8 cellular contexts compared by ENCODE assay signal in the genomic region with DNA sequence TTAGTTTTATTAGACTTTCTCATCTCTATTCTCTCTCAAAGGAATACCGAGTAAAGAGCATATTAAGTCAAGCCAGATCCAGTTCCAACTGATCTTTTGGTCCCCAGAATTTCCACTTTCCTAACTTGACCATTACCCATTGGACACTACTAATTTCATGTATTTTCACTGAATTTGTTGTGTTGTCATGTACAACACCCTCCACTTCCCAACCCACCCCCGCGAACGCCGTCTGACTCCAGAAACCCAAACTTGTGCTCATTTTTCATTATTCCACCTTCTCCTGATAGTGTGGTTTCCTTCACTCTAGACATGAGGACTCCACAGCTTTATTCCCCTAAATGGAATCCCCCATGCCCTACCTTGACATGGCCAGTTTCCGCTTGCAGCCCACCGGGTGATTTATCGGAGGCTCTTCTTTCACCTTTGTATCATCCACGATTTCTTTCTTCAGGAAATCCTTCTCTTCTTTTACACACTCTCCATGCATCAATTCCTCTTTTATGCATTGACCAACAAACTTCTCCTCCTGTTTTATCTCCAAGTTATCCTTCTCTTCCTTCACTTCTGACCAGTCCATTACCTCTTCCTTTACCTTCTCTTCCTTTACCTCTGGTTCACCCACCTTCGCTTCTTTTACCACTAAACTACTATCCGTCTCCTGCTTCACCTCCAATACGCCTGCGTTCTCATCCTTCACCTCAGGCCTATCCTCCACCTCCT. TPM values are rescaled to one million over a fixed set of nuclear protein-coding genes. Genes with fewer than 3 reads are reported as not detected.
A peak's percentile ranks its signal among the peaks of the same experiment; 100 is the strongest.
DNase-seq lines count a peak whose midpoint lies in the region; ATAC-seq, FAIRE-seq and TF ChIP-seq lines count a peak whose summit lies in the region.

No MANE protein-coding gene starts in this region.

- no peak for FAIRE-seq in A549 (lab: Jason Lieb, UNC)

- H3K27ac ChIP-seq in A549, result peak overlapping the region; percentile 90 to 96
- peak overlapping the region; percentile 68 for H3K27ac ChIP-seq in KOPT-K1 (ENCODE audit: low read depth, low read length, poor library complexity, severe bottlenecking)

- CTCF ChIA-PET in A549 (lab: Yijun Ruan, JAX), result interaction anchor here (1.0 to 2.1 kb wide), 5 partner anchors 10 to 410 kb away, joined by 3 to 9 read pairs (median 4); no protein-coding TSS in a partner anchor

- peaks cover 21% of the 10 kb centered on the region for H3K4me1 Mint-ChIP-seq in T-helper 2 cell treated with Interferon-gamma antibody and Interleukin-4, amounts not matched to agents 5 μg/mL and 100 μg/mL, for 36 hours (ENCODE audit: low read depth)

- H3K27me3 Mint-ChIP-seq in T-helper 2 cell treated with Interferon-gamma antibody and Interleukin-4, amounts not matched to agents 5 μg/mL and 100 μg/mL, for 36 hours (ENCODE audit: low read depth), result no peaks in the 10 kb centered on the region

- H3K4me3 Mint-ChIP-seq in T-helper 2 cell treated with Interferon-gamma antibody and Interleukin-4, amounts not matched to agents 5 μg/mL and 100 μg/mL, for 36 hours, result no peak overlapping the region

- peak overlapping the region; percentile 99 for H3K4me2 ChIP-seq in A549

- H3K36me3 ChIP-seq in KOPT-K1 (ENCODE audit: insufficient read depth, low read length), result peaks cover 33% of the 10 kb centered on the region

- H3K9me3 ChIP-seq in A549, result no peaks in the 10 kb centered on the region
- no peaks in the 10 kb centered on the region for H3K9me3 ChIP-seq in KOPT-K1 (ENCODE audit: insufficient read depth, low read length, poor library complexity, severe bottlenecking)

- no peak for TF ChIP-seq CTCF in A549 (IDR thresholded peaks at IDR 0.05)
- no peak for TF ChIP-seq CTCF in retinal pigment epithelial cell (conservative IDR thresholded peaks at IDR 0.05; ENCODE audit: low read depth, low read length)

- TF ChIP-seq POLR2A in A549 (IDR thresholded peaks at IDR 0.05; ENCODE audit: low read length), result no peak
- no peak for TF ChIP-seq POLR2A in erythroblast (IDR thresholded peaks at IDR 0.05; ENCODE audit: low read length)

- POLR2A ChIA-PET in A549 (lab: Yijun Ruan, JAX), result interaction anchor here (0.9 to 1.0 kb wide), 2 partner anchors 12 to 242 kb away, joined by 3 to 4 read pairs; partner anchors contain the start of gene DDAH1

- H3K4me3 ChIP-seq in A549 (peak overlapping the region; percentile 99), retinal pigment epithelial cell (ENCODE audit: low read length) (peak overlapping the region; percentile 81)

- H3K4me1 ChIP-seq in A549, result peaks cover 8% of the 10 kb centered on the region

- H3K27ac Mint-ChIP-seq in T-helper 2 cell treated with Interferon-gamma antibody and Interleukin-4, amounts not matched to agents 5 μg/mL and 100 μg/mL, for 36 hours, result no peak overlapping the region

- TF ChIP-seq RAD21 in A549 (conservative IDR thresholded peaks at IDR 0.05 in 1 of 2, IDR thresholded peaks at IDR 0.05 in 1 of 2), result no peak

- no peaks in the 10 kb centered on the region for H3K9me3 Mint-ChIP-seq in T-helper 2 cell treated with Interferon-gamma antibody and Interleukin-4, amounts not matched to agents 5 μg/mL and 100 μg/mL, for 36 hours

- no peak for TF ChIP-seq EP300 in A549 (IDR thresholded peaks at IDR 0.05)

- WGBS in A549 (ENCODE audit: missing lambda C conversion rate), result 13% methylated on average over 13 of the region's 13 CpGs

- H3K36me3 Mint-ChIP-seq in T-helper 2 cell treated with Interferon-gamma antibody and Interleukin-4, amounts not matched to agents 5 μg/mL and 100 μg/mL, for 36 hours (ENCODE audit: low read depth), result peaks cover 29% of the 10 kb centered on the region

- no peak for DNase-seq in A549 (ENCODE audit: low read depth in 1 of 2, low spot score in 1 of 2)
- peak; percentile 23 to 33 for DNase-seq in erythroblast (lab: John Stamatoyannopoulos, UW)
- no peak for DNase-seq in retinal pigment epithelial cell (ENCODE audit: low read depth)
- DNase-seq in T-helper 2 cell treated with Interferon-gamma antibody and Interleukin-4, amounts not matched to agents 5 μg/mL and 100 μg/mL, for 36 hours (ENCODE audit: low spot score), result no peak
- no peak for DNase-seq in KG1 (lab: John Stamatoyannopoulos, UW)
- DNase-seq in NCI-H1694 treated with DMSO at 0.1 percent for 48 hours (lab: John Stamatoyannopoulos, UW), result no peak

- ATAC-seq in A549 (no peak; a peak in 1 of 6 replicates), GM19328 (IDR thresholded peaks at IDR 0.05; ENCODE audit: unreplicated experiment) (peak; percentile 32)

TF ChIP-seq in A549, 52 proteins besides CTCF, POLR2A, EP300 and RAD21:
- no peak for TF ChIP-seq NFE2L2 (conservative IDR thresholded peaks at IDR 0.05; ENCODE audit: low read length)

RNA-seq across cellular contexts. Expression of gene ZNHIT6, which starts 0.8 kb away (rescaled TPM):
- polyA plus RNA-seq in A549 (2011; rRNA removed) (20.3 and 21.2 TPM in 2 replicates), A549 (2017; fragmentation: RNase III; extraction: RNeasy Plus Mini Kit Qiagen cat#74134 plus additional on column Dnase treatment) (31.1 to 33.5 TPM (median 31.4 TPM) in 3 replicates)
- 5.1 and 5.3 TPM in 2 replicates for polyA plus RNA-seq in A549 (2012; cell fraction: cytosol; rRNA removed)
- polyA plus RNA-seq in A549 (2012; cell fraction: nucleus; rRNA removed), result 2.7 and 4.7 TPM in 2 replicates
- 6.9 and 7.8 TPM in 2 replicates for polyA minus RNA-seq in A549 (2011; rRNA and poly(A)+ RNA removed)

Comparison
In these comparisons a context has a peak if more than half of its experiments do, and no peak if none do; other contexts are left out.
1. DNase-seq: peak in erythroblast (2 of 2); none in A549 (0 of 2), retinal pigment epithelial cell (single experiment), T-helper 2 cell treated with Interferon-gamma antibody and Interleukin-4, amounts not matched to agents 5 μg/mL and 100 μg/mL, for 36 hours (single experiment), KG1 (single experiment) and NCI-H1694 treated with DMSO at 0.1 percent for 48 hours (single experiment).